ENCODE assay signal across 17 cellular contexts in genomic region chr18:2411381-2411977, GRCh38.
DNase-seq lines count a peak whose midpoint lies in the region; ATAC-seq and TF ChIP-seq lines count a peak whose summit lies in the region.
"Had no signal": no experiment of that assay in that cellular context is flagged by ENCODE, and none has a peak within 500 bp of the region (broad histone marks: within the 10 kb centered on the region; RNA-seq: fewer than 3 reads in every experiment).

No MANE protein-coding gene starts in this region.

- no peak overlapping the region for H3K27ac Mint-ChIP-seq in naive thymus-derived CD4-positive, alpha-beta T cell
- H3K27ac Mint-ChIP-seq: activated naive CD8-positive, alpha-beta T cell treated with anti-CD3 and anti-CD28 coated beads, Interleukin-2, amount 50 U/mL, for 24 hours; CD8-positive, alpha-beta T cell had no signal

- intact Hi-C loops in naive thymus-derived CD4-positive, alpha-beta T cell (cut with micrococcal nuclease), result no loop called here

- no peaks in the 10 kb centered on the region for H3K79me2 ChIP-seq in GM23248 (ENCODE audit: insufficient read depth)

- POLR2A ChIA-PET in RWPE1 (lab: Yijun Ruan, JAX; ENCODE audit: low non-redundant PET), result no interaction called here
- POLR2A ChIA-PET in naive thymus-derived CD4-positive, alpha-beta T cell (lab: Charles Lee), result no interaction called here

- peaks cover 16% of the 10 kb centered on the region for H3F3A ChIP-seq in GM23248 (ENCODE audit: insufficient read depth)

- DNase-seq in GM23248 (peak; percentile 75), RWPE1 (ENCODE audit: low spot score) (peak; percentile 74), fibroblast of gingiva (ENCODE audit: low read depth) (peak; percentile 43), renal cortical epithelial cell (ENCODE audit: low read depth) (peak; percentile 75), NCI-H1105 treated with DMSO at 0.1 percent for 48 hours (lab: John Stamatoyannopoulos, UW) (no peak), WERI-Rb-1 (no peak)
- no peak for DNase-seq in naive thymus-derived CD4-positive, alpha-beta T cell
- DNase-seq: activated naive CD8-positive, alpha-beta T cell treated with anti-CD3 and anti-CD28 coated beads, Interleukin-2, amount 50 U/mL, for 24 hours; activated T-cell treated with anti-CD3 and anti-CD28 coated beads for 4 hours; CD8-positive, alpha-beta T cell; hippocampal formation; KG1; lower lobe of right lung; NCI-H1694 treated with DMSO at 0.1 percent for 48 hours; ovary; thyroid gland had no signal

- H3K36me3 ChIP-seq in GM23248 (ENCODE audit: low read depth) (no peaks in the 10 kb centered on the region), WERI-Rb-1 (no peaks in the 10 kb centered on the region)
- H3K36me3 ChIP-seq in naive thymus-derived CD4-positive, alpha-beta T cell (ENCODE audit: control insufficient read depth in 2 of 3, insufficient read depth in 3 of 3, low read length in 3 of 3), result no peaks in the 10 kb centered on the region
- H3K36me3 ChIP-seq: lower lobe of right lung, ovary, thyroid gland had no signal

- CTCF ChIA-PET in RWPE1 (lab: Yijun Ruan, JAX), result interaction anchor here (0.6 kb wide), 1 partner anchor 109 kb away, joined by 3 read pairs; no protein-coding TSS in a partner anchor
- CTCF ChIA-PET in naive thymus-derived CD4-positive, alpha-beta T cell (lab: Charles Lee), result no interaction called here

- in situ Hi-C loops in GM23248 (cut with MboI), result loop anchor here (25.0 kb wide), 1 partner anchor 101 kb away; no protein-coding TSS in a partner anchor

- H3K4me2 ChIP-seq in GM23248 (ENCODE audit: unreplicated experiment), result peak overlapping the region; percentile 22

- H3K36me3 Mint-ChIP-seq in naive thymus-derived CD4-positive, alpha-beta T cell, result no peaks in the 10 kb centered on the region
- H3K36me3 Mint-ChIP-seq: CD8-positive, alpha-beta T cell had no signal

- H3K4me3 ChIP-seq in GM23248, result 0 out of 2 replicates have a peak overlapping the region, but pooled peaks have one; percentile 3
- no peak overlapping the region for H3K4me3 ChIP-seq in naive thymus-derived CD4-positive, alpha-beta T cell (ENCODE audit: low read length)
- no peak overlapping the region for H3K4me3 ChIP-seq in WERI-Rb-1 (ENCODE audit: low read depth, low read length)
- H3K4me3 ChIP-seq: lower lobe of right lung, ovary, thyroid gland had no signal

- H3K9me3 ChIP-seq in GM23248 (ENCODE audit: low read depth) (no peaks in the 10 kb centered on the region), WERI-Rb-1 (ENCODE audit: severe bottlenecking) (no peaks in the 10 kb centered on the region)
- H3K9me3 ChIP-seq in naive thymus-derived CD4-positive, alpha-beta T cell (ENCODE audit: control insufficient read depth in 2 of 3, low read length in 3 of 3), result no peaks in the 10 kb centered on the region
- H3K9me3 ChIP-seq: lower lobe of right lung, ovary, thyroid gland had no signal

- H4K20me1 ChIP-seq in GM23248 (ENCODE audit: insufficient read depth), result no peaks in the 10 kb centered on the region

- H3K27me3 ChIP-seq in GM23248 (replicated peaks; ENCODE audit: insufficient read depth) (no peaks in the 10 kb centered on the region), WERI-Rb-1 (ENCODE audit: insufficient read depth, low read depth, severe bottlenecking) (no peaks in the 10 kb centered on the region)
- no peaks in the 10 kb centered on the region for H3K27me3 ChIP-seq in naive thymus-derived CD4-positive, alpha-beta T cell (ENCODE audit: control insufficient read depth in 2 of 2, insufficient read depth in 2 of 2, low read length in 2 of 2)
- H3K27me3 ChIP-seq: ovary, thyroid gland had no signal

- no peak overlapping the region for H3K9ac ChIP-seq in GM23248

- H3K9me2 ChIP-seq in GM23248 (ENCODE audit: insufficient read depth), result no peaks in the 10 kb centered on the region

- WGBS in GM23248 (ENCODE audit: low coverage in 1 of 2, low lambda C conversion rate in 2 of 2, missing lambda C conversion rate in 2 of 2), 2 experiments, result 67 to 68% methylated on average over 1 of the region's 1 CpG

- no peak overlapping the region for H3K4me3 Mint-ChIP-seq in naive thymus-derived CD4-positive, alpha-beta T cell
- H3K4me3 Mint-ChIP-seq: activated naive CD8-positive, alpha-beta T cell treated with anti-CD3 and anti-CD28 coated beads, Interleukin-2, amount 50 U/mL, for 24 hours; CD8-positive, alpha-beta T cell had no signal

- H3K27ac ChIP-seq in GM23248, result peak overlapping the region; percentile 13; the same call in 1 of the 2 replicates
- H3K27ac ChIP-seq in RWPE1, result no peak overlapping the region
- no peak overlapping the region for H3K27ac ChIP-seq in naive thymus-derived CD4-positive, alpha-beta T cell (ENCODE audit: low read depth, low read length)
- no peak overlapping the region for H3K27ac ChIP-seq in WERI-Rb-1
- H3K27ac ChIP-seq: lower lobe of right lung, ovary, thyroid gland had no signal

- H3K27me3 Mint-ChIP-seq in naive thymus-derived CD4-positive, alpha-beta T cell, result peaks cover 2 to 39% (median 6%) of the 10 kb centered on the region in 5 donors

- ATAC-seq in GM19463 (IDR thresholded peaks at IDR 0.05; ENCODE audit: unreplicated experiment), result no peak
- no peak for ATAC-seq in naive thymus-derived CD4-positive, alpha-beta T cell
- ATAC-seq: activated naive CD8-positive, alpha-beta T cell treated with anti-CD3 and anti-CD28 coated beads, Interleukin-2, amount 50 U/mL, for 24 hours; CD8-positive, alpha-beta T cell; lower lobe of right lung had no signal

- peaks cover 22% of the 10 kb centered on the region for H3K4me1 ChIP-seq in GM23248 (ENCODE audit: insufficient read depth)
- H3K4me1 ChIP-seq in naive thymus-derived CD4-positive, alpha-beta T cell (ENCODE audit: control insufficient read depth in 2 of 2, insufficient read depth in 2 of 2, low read length in 2 of 2), result no peaks in the 10 kb centered on the region
- H3K4me1 ChIP-seq: lower lobe of right lung, thyroid gland had no signal

- peak overlapping the region; percentile 3; the same call in 1 of the 2 replicates for H2AFZ ChIP-seq in GM23248

- no peaks in the 10 kb centered on the region for H3K4me1 Mint-ChIP-seq in naive thymus-derived CD4-positive, alpha-beta T cell
- H3K4me1 Mint-ChIP-seq: activated naive CD8-positive, alpha-beta T cell treated with anti-CD3 and anti-CD28 coated beads, Interleukin-2, amount 50 U/mL, for 24 hours had no signal

- TF ChIP-seq CTCF in RWPE1 (conservative IDR thresholded peaks at IDR 0.05; ENCODE audit: low read depth) (no peak), WERI-Rb-1 (IDR thresholded peaks at IDR 0.05; ENCODE audit: low read depth, low read length) (no peak)

- no peaks in the 10 kb centered on the region for H3K9me3 Mint-ChIP-seq in naive thymus-derived CD4-positive, alpha-beta T cell
- H3K9me3 Mint-ChIP-seq: activated naive CD8-positive, alpha-beta T cell treated with anti-CD3 and anti-CD28 coated beads, Interleukin-2, amount 50 U/mL, for 24 hours; CD8-positive, alpha-beta T cell had no signal

Comparison
In these comparisons a context has a peak if more than half of its experiments do, and no peak if none do; other contexts are left out.
1. DNase-seq: peak in GM23248 (single experiment), RWPE1 (single experiment), fibroblast of gingiva (single experiment) and renal cortical epithelial cell (single experiment); none in naive thymus-derived CD4-positive, alpha-beta T cell (0 of 9), NCI-H1105 treated with DMSO at 0.1 percent for 48 hours (single experiment) and WERI-Rb-1 (single experiment).